Comparison of ENCODE assay signal across 9 cellular contexts in genomic region chr2:38835015-38835601, GRCh38. TPM values are rescaled to one million over a fixed set of nuclear protein-coding genes. Genes with fewer than 3 reads are reported as not detected.
DNase-seq lines count a peak whose midpoint lies in the region; FAIRE-seq and TF ChIP-seq lines count a peak whose summit lies in the region.
"Had no signal": no experiment of that assay in that cellular context is flagged by ENCODE, and none has a peak within 500 bp of the region (broad histone marks: within the 10 kb centered on the region; RNA-seq: fewer than 3 reads in every experiment).

No MANE protein-coding gene starts in this region.

- H3K27ac ChIP-seq in MM.1S (ENCODE audit: low read length) (no peak overlapping the region), spleen (peak overlapping the region in 4 of 8 donors; percentile 32 to 64 (median 62)), sigmoid colon (no peak overlapping the region)

- H3K36me3 ChIP-seq in MM.1S (replicated peaks; ENCODE audit: insufficient read depth, low read length) (no peaks in the 10 kb centered on the region), spleen (peaks cover 0 to 76% (median 24%) of the 10 kb centered on the region in 6 donors), sigmoid colon (peaks cover 0 to 71% (median 7%) of the 10 kb centered on the region in 4 donors)

- intact Hi-C loops in spleen (cut with DNase I; ENCODE audit: low total_unique reads): no loop called here
- intact Hi-C loops in sigmoid colon (cut with DNase I): no loop called here

- no peaks in the 10 kb centered on the region for H4K20me1 ChIP-seq in MM.1S (ENCODE audit: insufficient read depth, low read length)

- H3K4me3 ChIP-seq in MM.1S (ENCODE audit: low read length) (no peak overlapping the region), spleen (no peak overlapping the region), sigmoid colon (no peak overlapping the region)

- H3K27me3 Mint-ChIP-seq in mesothelial cell of epicardium (ENCODE audit: low read depth): no peaks in the 10 kb centered on the region
- H3K27me3 Mint-ChIP-seq: activated naive CD4-positive, alpha-beta T cell treated with anti-CD3 and anti-CD28 coated beads, Interleukin-2, amount 50 U/mL, for 24 hours had no signal

- TF ChIP-seq CTCF in MM.1S (IDR thresholded peaks at IDR 0.05; ENCODE audit: low read length): peak; percentile 49
- TF ChIP-seq CTCF in mesothelial cell of epicardium (IDR thresholded peaks at IDR 0.05; ENCODE audit: unreplicated experiment): peak; percentile 36
- TF ChIP-seq CTCF in spleen (IDR thresholded peaks at IDR 0.05 in 8 of 11, conservative IDR thresholded peaks at IDR 0.05 in 3 of 11): peak in 4 of 11 experiments; percentile 16 to 38 (median 22)
- TF ChIP-seq CTCF in sigmoid colon (IDR thresholded peaks at IDR 0.05): no peak

- WGBS in spleen, 5 donors: 39 to 69% (median 60%) methylated on average over 1 of the region's 1 CpG
- 24 to 49% methylated on average over 1 of the region's 1 CpG for WGBS in sigmoid colon, 2 donors

- no peak for TF ChIP-seq EP300 in sigmoid colon (IDR thresholded peaks at IDR 0.05)

- H3K4me1 ChIP-seq in MM.1S (ENCODE audit: low read length) (no peaks in the 10 kb centered on the region), spleen (peaks cover 0 to 50% (median 14%) of the 10 kb centered on the region in 6 donors), sigmoid colon (no peaks in the 10 kb centered on the region)

- FAIRE-seq in GM12892 (lab: Jason Lieb, UNC): no peak

- no peaks in the 10 kb centered on the region for H3K9me2 ChIP-seq in MM.1S (replicated peaks; ENCODE audit: insufficient read depth, low read length)

- no peak overlapping the region for H3K27ac Mint-ChIP-seq in mesothelial cell of epicardium
- H3K27ac Mint-ChIP-seq: activated naive CD4-positive, alpha-beta T cell treated with anti-CD3 and anti-CD28 coated beads, Interleukin-2, amount 50 U/mL, for 24 hours had no signal

- H3K9ac ChIP-seq in MM.1S (ENCODE audit: low read length): no peak overlapping the region

- no peaks in the 10 kb centered on the region for H3K9me3 Mint-ChIP-seq in mesothelial cell of epicardium
- H3K9me3 Mint-ChIP-seq: activated naive CD4-positive, alpha-beta T cell treated with anti-CD3 and anti-CD28 coated beads, Interleukin-2, amount 50 U/mL, for 24 hours had no signal

- no peaks in the 10 kb centered on the region for H3F3A ChIP-seq in MM.1S (ENCODE audit: insufficient read depth, low read length)

- H2AFZ ChIP-seq in MM.1S (ENCODE audit: low read length): no peak overlapping the region

- H3K4me1 Mint-ChIP-seq in mesothelial cell of epicardium: no peaks in the 10 kb centered on the region
- H3K4me1 Mint-ChIP-seq: activated naive CD4-positive, alpha-beta T cell treated with anti-CD3 and anti-CD28 coated beads, Interleukin-2, amount 50 U/mL, for 24 hours had no signal

- TF ChIP-seq POLR2A in spleen (IDR thresholded peaks at IDR 0.05) (no peak), sigmoid colon (IDR thresholded peaks at IDR 0.05) (no peak), GM12892 (IDR thresholded peaks at IDR 0.05; ENCODE audit: low read depth, low read length) (no peak)

- no peaks in the 10 kb centered on the region for H3K9me3 ChIP-seq in MM.1S (replicated peaks; ENCODE audit: insufficient read depth, low read length)
- H3K9me3 ChIP-seq in spleen: no peaks in the 10 kb centered on the region
- no peaks in the 10 kb centered on the region for H3K9me3 ChIP-seq in sigmoid colon

- H3K36me3 Mint-ChIP-seq in mesothelial cell of epicardium: peaks cover 26% of the 10 kb centered on the region

- H3K27me3 ChIP-seq in MM.1S (replicated peaks; ENCODE audit: insufficient read depth, low read length) (no peaks in the 10 kb centered on the region), spleen (replicated peaks in 1 of 7) (no peaks in the 10 kb centered on the region), sigmoid colon (no peaks in the 10 kb centered on the region)

- no peaks in the 10 kb centered on the region for H3K79me2 ChIP-seq in MM.1S (ENCODE audit: low read length)

- DNase-seq in GM03348 (ENCODE audit: low spot score) (peak; percentile 17), MM.1S (peak; percentile 34), astrocyte of the hippocampus (ENCODE audit: low read depth, low spot score) (peak; percentile 25), mesothelial cell of epicardium (ENCODE audit: low spot score in 2 of 2, unreplicated experiment in 2 of 2) (no peak), inferior parietal cortex (ENCODE audit: extremely low spot score) (no peak), spleen (no peak), sigmoid colon (no peak), GM12892 (ENCODE audit: insufficient read length) (no peak)

- H3K4me2 ChIP-seq in MM.1S (ENCODE audit: low read depth, low read length): no peak overlapping the region

- H3K4me3 Mint-ChIP-seq in mesothelial cell of epicardium: no peak overlapping the region
- H3K4me3 Mint-ChIP-seq: activated naive CD4-positive, alpha-beta T cell treated with anti-CD3 and anti-CD28 coated beads, Interleukin-2, amount 50 U/mL, for 24 hours had no signal

RNA-seq across cellular contexts. Expression of gene DHX57, which starts 40.6 kb away (rescaled TPM):
- total RNA-seq in mesothelial cell of epicardium (32.4 to 33.7 TPM (median 32.9 TPM) in 3 replicates), spleen (10 to 100 TPM; 12.5 to 24.0 (median 15.6) TPM), sigmoid colon (10 to 100 TPM; 11.3 to 17.3 (median 15.2) TPM)
- polyA plus RNA-seq in spleen (1 to 10 TPM; 6.5 to 9.0 (median 7.2) TPM), sigmoid colon (1 to 10 TPM; 1.6 to 7.9 (median 4.8) TPM)
- polyA plus RNA-seq in GM12892 (2012; ENCODE audit: missing spikeins): 10.7 TPM

RNA-seq across cellular contexts. Expression of gene MORN2, which starts 40.7 kb away (rescaled TPM):
- total RNA-seq in mesothelial cell of epicardium: 8.0 to 9.2 TPM (median 8.6 TPM) in 3 replicates
- total RNA-seq in spleen: 1 to 10 TPM; 2.4 to 8.3 (median 5.4) TPM
- polyA plus RNA-seq in spleen: 10 to 100 TPM in 2 of 3 donors, 1 to 10 TPM in 1; 8.9 to 12.2 (median 10.5) TPM
- 10 to 100 TPM in 3 of 4 donors, 1 to 10 TPM in 1; 6.4 to 17.5 (median 13.6) TPM for total RNA-seq in sigmoid colon
- polyA plus RNA-seq in sigmoid colon: 10 to 100 TPM; 17.3 to 30.6 (median 27.7) TPM
- polyA plus RNA-seq in GM12892 (2012; ENCODE audit: missing spikeins): 21.6 TPM

RNA-seq across cellular contexts. Expression of gene ARHGEF33, which starts 54.6 kb away (rescaled TPM):
- 0.68 to 1.1 TPM (median 0.83 TPM) in 3 replicates for total RNA-seq in mesothelial cell of epicardium
- 1 to 10 TPM in 2 of 7 donors, under 1 TPM in 5; 0.22 to 2.0 (median 0.51) TPM for total RNA-seq in spleen
- under 1 TPM; 0.04 to 0.18 (median 0.06) TPM for polyA plus RNA-seq in spleen
- total RNA-seq in sigmoid colon: 1 to 10 TPM in 3 of 4 donors, under 1 TPM in 1; 0.99 to 2.2 (median 1.5) TPM
- polyA plus RNA-seq in sigmoid colon: under 1 TPM in 1 of 3 donors, not detected in 2; 0.41 TPM
- polyA plus RNA-seq in GM12892 (2012; ENCODE audit: missing spikeins): 0.06 TPM

RNA-seq across cellular contexts. Expression of gene GEMIN6, which starts 57.1 kb away (rescaled TPM):
- total RNA-seq in mesothelial cell of epicardium (12.0 to 13.0 TPM (median 12.0 TPM) in 3 replicates), spleen (1 to 10 TPM; 6.6 to 10.0 (median 9.3) TPM), sigmoid colon (10 to 100 TPM in 2 of 4 donors, 1 to 10 TPM in 2; 5.4 to 11.1 (median 8.1) TPM)
- polyA plus RNA-seq in spleen (10 to 100 TPM in 2 of 3 donors, 1 to 10 TPM in 1; 9.5 to 16.0 (median 10.4) TPM), sigmoid colon (10 to 100 TPM in 1 of 3 donors, 1 to 10 TPM in 2; 5.5 to 10.2 (median 6.6) TPM)
- 26.0 TPM for polyA plus RNA-seq in GM12892 (2012; ENCODE audit: missing spikeins)

Comparison
In these comparisons a context has a peak if more than half of its experiments do, and no peak if none do; other contexts are left out.
1. DNase-seq: peak in GM03348 (single experiment), MM.1S (single experiment) and astrocyte of the hippocampus (single experiment); none in mesothelial cell of epicardium (0 of 2), inferior parietal cortex (single experiment), spleen (single experiment), sigmoid colon (single experiment) and GM12892 (single experiment).
2. CTCF ChIP-seq: peak in MM.1S (single experiment) and mesothelial cell of epicardium (single experiment); none in sigmoid colon (0 of 4).